Comparison of ENCODE assay signal across 11 cellular contexts in the genomic region with DNA sequence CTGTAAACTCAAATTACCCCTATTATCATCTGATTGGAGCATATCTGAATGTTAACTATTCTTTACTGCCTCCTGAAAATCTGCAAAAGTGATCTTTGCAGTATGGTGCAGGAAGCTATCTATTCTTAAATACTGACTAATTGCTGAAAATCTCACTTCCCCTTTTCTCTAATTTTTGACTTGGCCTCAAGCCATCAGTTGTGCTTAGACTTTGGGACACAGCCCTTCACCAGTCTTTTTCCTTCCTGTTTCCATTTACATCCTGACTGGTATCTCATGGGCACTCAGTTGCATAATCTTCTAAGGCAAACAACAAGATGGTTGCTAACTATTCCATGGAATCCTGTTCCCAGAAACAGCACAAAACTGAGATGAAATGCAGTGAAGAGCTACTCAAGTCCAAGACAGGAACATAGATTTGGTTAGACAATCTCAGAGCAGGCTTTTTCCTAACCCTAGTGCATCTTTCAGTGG.
DNase-seq lines count a peak whose midpoint lies in the region; ATAC-seq and TF ChIP-seq lines count a peak whose summit lies in the region.
"Had no signal": no experiment of that assay in that cellular context is flagged by ENCODE, and none has a peak within 500 bp of the region (broad histone marks: within the 10 kb centered on the region; RNA-seq: fewer than 3 reads in every experiment).

No MANE protein-coding gene starts in this region.

- no peaks in the 10 kb centered on the region for H3K36me3 ChIP-seq in breast epithelium

- no peaks in the 10 kb centered on the region for H3K4me1 ChIP-seq in breast epithelium
- H3K4me1 ChIP-seq: parathyroid adenoma had no signal

- intact Hi-C loops in breast epithelium (cut with DNase I; ENCODE audit: low total_unique reads), result no loop called here
- intact Hi-C loops in posterior cingulate gyrus (cut with DNase I), result no loop called here

- no peaks in the 10 kb centered on the region for H3K9me3 ChIP-seq in breast epithelium

- no peak overlapping the region for H3K27ac ChIP-seq in breast epithelium
- H3K27ac ChIP-seq: parathyroid adenoma had no signal

- peak; percentile 83 for DNase-seq in GM12864 (ENCODE audit: low read depth)
- DNase-seq in RPMI8226, result peak; percentile 75
- DNase-seq in hypothalamus (lab: John Stamatoyannopoulos, UW), result no peak
- no peak for DNase-seq in breast epithelium (ENCODE audit: low spot score in 2 of 2)
- DNase-seq in NK-92 treated with Interleukin-12 subunit alpha and Interleukin-12 subunit beta, amount 100 ng/mL, for 24 hours (lab: John Stamatoyannopoulos, UW), result no peak
- DNase-seq in posterior cingulate gyrus, result no peak
- DNase-seq: CD4-positive, CD25-positive, alpha-beta regulatory T cell; stimulated activated naive CD4-positive, alpha-beta T cell treated with Interleukin-2 at 50 U/mL for 16 hours had no signal

- TF ChIP-seq CTCF in GM12864 (IDR thresholded peaks at IDR 0.05; ENCODE audit: low read depth, low read length, missing control alignments) (no peak), breast epithelium (IDR thresholded peaks at IDR 0.05) (no peak)

- no peak overlapping the region for H3K4me3 ChIP-seq in GM12864 (ENCODE audit: low read depth, low read length)
- no peak overlapping the region for H3K4me3 ChIP-seq in breast epithelium

- TF ChIP-seq POLR2A in breast epithelium (IDR thresholded peaks at IDR 0.05), result no peak

- H3K27me3 ChIP-seq in breast epithelium, result no peaks in the 10 kb centered on the region

- ATAC-seq in GM19468 (IDR thresholded peaks at IDR 0.05; ENCODE audit: extremely low read depth, unreplicated experiment), result peak; percentile 77
- ATAC-seq in HG03097 (IDR thresholded peaks at IDR 0.05; ENCODE audit: low FRiP score, unreplicated experiment), result peak; percentile 71

Comparison
In these comparisons a context has a peak if more than half of its experiments do, and no peak if none do; other contexts are left out.
1. DNase-seq: peak in GM12864 (single experiment) and RPMI8226 (single experiment); none in hypothalamus (0 of 51), breast epithelium (0 of 2), NK-92 treated with Interleukin-12 subunit alpha and Interleukin-12 subunit beta, amount 100 ng/mL, for 24 hours (single experiment) and posterior cingulate gyrus (0 of 10).